Comparison of ENCODE assay signal across 8 cellular contexts in the genomic region with DNA sequence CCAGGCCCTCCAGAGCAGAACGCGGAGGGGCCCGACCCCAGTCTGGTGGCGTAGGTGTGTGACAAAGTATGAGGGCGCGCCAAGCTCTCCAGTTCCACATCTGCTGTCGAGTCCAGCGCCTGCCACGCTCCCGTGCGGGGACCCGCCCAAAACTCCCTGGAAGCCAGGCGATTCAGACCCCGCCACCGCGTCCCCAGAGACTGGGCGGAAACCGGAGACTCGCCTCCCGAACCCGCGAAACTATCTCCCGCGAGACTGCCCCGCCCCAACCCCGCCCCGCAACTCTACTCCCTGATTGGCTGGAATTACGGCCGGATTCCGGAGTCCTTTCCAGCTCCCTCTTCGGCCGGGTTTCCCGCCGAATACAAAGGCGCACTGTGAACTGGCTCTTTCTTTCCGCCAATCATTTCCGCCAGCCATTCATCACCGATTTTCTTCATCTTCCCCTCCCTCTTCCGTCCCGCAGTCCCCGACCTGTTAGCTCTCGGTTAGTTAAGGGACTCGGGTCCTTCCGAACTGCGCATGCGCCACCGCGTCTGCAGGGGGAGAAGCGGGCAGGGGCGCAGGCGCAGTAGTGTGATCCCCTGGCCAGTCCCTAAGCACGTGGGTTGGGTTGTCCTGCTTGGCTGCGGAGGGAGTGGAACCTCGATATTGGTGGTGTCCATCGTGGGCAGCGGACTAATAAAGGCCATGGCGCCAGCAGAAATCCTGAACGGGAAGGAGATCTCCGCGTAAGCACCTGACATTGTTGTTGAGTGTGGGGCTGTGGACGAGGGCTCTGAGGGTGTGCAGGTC. TPM values are rescaled to one million over a fixed set of nuclear protein-coding genes. Genes with fewer than 3 reads are reported as not detected.
DNase-seq lines count a peak whose midpoint lies in the region; ATAC-seq, FAIRE-seq and TF ChIP-seq lines count a peak whose summit lies in the region.

A gene (plus strand): TSS at position 616 of the 795 bp plus-strand sequence. CDS start 75 bp downstream, at position 691.

- H3K36me3 Mint-ChIP-seq in Calu3 (ENCODE audit: insufficient read depth, unreplicated experiment) = peaks cover 41% of the 10 kb centered on the region

- H3K27me3 ChIP-seq in HUES64 (ENCODE audit: insufficient read depth, low read length) (no peaks in the 10 kb centered on the region), OCI-LY1 (ENCODE audit: insufficient read depth, low read length) (no peaks in the 10 kb centered on the region)

- peaks cover 34% of the 10 kb centered on the region for H3K79me2 ChIP-seq in OCI-LY1 (ENCODE audit: insufficient read depth, low read length)

- BruUV-seq in Calu3 (replicated peaks; lab: Mats Ljungman, UMichigan) = no TSS peak

- H3K4me3 Mint-ChIP-seq in Calu3 (ENCODE audit: low read depth, unreplicated experiment) = peak within 1 kb of the TSS; percentile 85

- FAIRE-seq in endometrium (lab: Jason Lieb, UNC) = peak; percentile 96

- peaks cover 6% of the 10 kb centered on the region for H3K36me3 ChIP-seq in HUES64 (ENCODE audit: insufficient read depth, low read length)
- peaks cover 24% of the 10 kb centered on the region for H3K36me3 ChIP-seq in OCI-LY1 (ENCODE audit: insufficient read depth, low read length)
- H3K36me3 ChIP-seq in mesodermal cell (ENCODE audit: control insufficient read depth, insufficient read depth, low read length) = peaks cover 23% of the 10 kb centered on the region

- no peaks in the 10 kb centered on the region for H3K27me3 Mint-ChIP-seq in Calu3 (ENCODE audit: unreplicated experiment)

- peaks cover 18% of the 10 kb centered on the region for H3K4me1 Mint-ChIP-seq in Calu3 (ENCODE audit: low read depth, unreplicated experiment)

- H4K20me1 ChIP-seq in OCI-LY1 (ENCODE audit: insufficient read depth, low read length) = no peaks in the 10 kb centered on the region

- CTCF ChIA-PET in Calu3 (lab: Charles Lee) = interaction anchor here (0.7 to 1.7 kb wide), 6 partner anchors 11 to 97 kb away, joined by 3 to 7 read pairs (median 3); no protein-coding TSS in a partner anchor

- H3K9ac ChIP-seq in HUES64 (ENCODE audit: low read depth, low read length) = peak within 1 kb of the TSS; percentile 97
- peak within 1 kb of the TSS; percentile 95 for H3K9ac ChIP-seq in OCI-LY1 (ENCODE audit: low read length)

- peaks cover 6% of the 10 kb centered on the region; the same call in 1 of the 2 replicates for H3F3A ChIP-seq in OCI-LY1 (ENCODE audit: insufficient read depth, low read length)

- H3K9me2 ChIP-seq in OCI-LY1 (ENCODE audit: low read depth, low read length) = no peaks in the 10 kb centered on the region

- peak; percentile 97 for DNase-seq in Calu3
- peak; percentile 95 for DNase-seq in activated CD8-positive, alpha-beta memory T cell treated with anti-CD3 and anti-CD28 coated beads, Interleukin-2, amount 50 U/mL, for 4 hours
- DNase-seq in stimulated activated CD8-positive, alpha-beta memory T cell treated with anti-CD3 and anti-CD28 coated beads, Interleukin-15, amount 100 ng/mL, for 4 hours (ENCODE audit: low read depth in 2 of 2) = peak; percentile 89 to 92

- peak within 1 kb of the TSS; percentile 94 for H3K27ac ChIP-seq in HUES64 (ENCODE audit: low read depth, low read length)
- peak within 1 kb of the TSS; percentile 77 for H3K27ac ChIP-seq in OCI-LY1 (ENCODE audit: low read depth, low read length, poor library complexity, severe bottlenecking)
- H3K27ac ChIP-seq in mesodermal cell (ENCODE audit: low read depth, low read length, severe bottlenecking) = peak within 1 kb of the TSS; percentile 89

- intact Hi-C loops in Calu3 (cut with micrococcal nuclease; ENCODE audit: unreplicated experiment) = no loop called here

- H3K27ac Mint-ChIP-seq in Calu3 (ENCODE audit: unreplicated experiment) = peak within 1 kb of the TSS; percentile 77

- under 1% methylated on average over 61 of the region's 61 CpGs for WGBS in HUES64
- 0% methylated on average over 43 to 52 of the region's 61 CpGs for WGBS in mesodermal cell (ENCODE audit: insufficient coverage in 2 of 2), 2 experiments

- H2AFZ ChIP-seq in OCI-LY1 (ENCODE audit: low read length) = no peak within 1 kb of the TSS

- peak within 1 kb of the TSS; percentile 100 for H3K4me2 ChIP-seq in OCI-LY1 (ENCODE audit: low read length)

- TF ChIP-seq CTCF in Calu3 (IDR thresholded peaks at IDR 0.05; ENCODE audit: unreplicated experiment) = no peak
- TF ChIP-seq CTCF in OCI-LY1 (IDR thresholded peaks at IDR 0.05; ENCODE audit: low read length) = no peak

- H3K4me3 ChIP-seq in HUES64 (ENCODE audit: low read length) (peak within 1 kb of the TSS; percentile 77), OCI-LY1 (ENCODE audit: low read depth, low read length, poor library complexity, severe bottlenecking) (peak within 1 kb of the TSS; percentile 89), mesodermal cell (ENCODE audit: extremely low read depth, insufficient read depth, low read length, poor library complexity, severe bottlenecking) (peak within 1 kb of the TSS; percentile 79)

- H3K9me3 ChIP-seq in HUES64 (ENCODE audit: insufficient read depth, low read depth, low read length) (no peaks in the 10 kb centered on the region), OCI-LY1 (ENCODE audit: low read length) (no peaks in the 10 kb centered on the region), mesodermal cell (ENCODE audit: control insufficient read depth, low read length) (no peaks in the 10 kb centered on the region)

- ATAC-seq in GM21447 (IDR thresholded peaks at IDR 0.05; ENCODE audit: unreplicated experiment) = peak; percentile 62

- H3K4me1 ChIP-seq in HUES64 (ENCODE audit: insufficient read depth, low read length) (peaks cover 20% of the 10 kb centered on the region), OCI-LY1 (ENCODE audit: insufficient read depth, low read length, severe bottlenecking) (peaks cover 41% of the 10 kb centered on the region), mesodermal cell (ENCODE audit: control insufficient read depth, insufficient read depth, low read length, poor library complexity, severe bottlenecking) (peaks cover 3% of the 10 kb centered on the region)

- no peaks in the 10 kb centered on the region for H3K9me3 Mint-ChIP-seq in Calu3 (ENCODE audit: low read depth, unreplicated experiment)

RNA-seq across cellular contexts. Expression of the gene that starts here (rescaled TPM):
- 155 and 164 TPM in 2 replicates for total RNA-seq in Calu3 (2022)
- polyA plus RNA-seq in HUES64 (2013, experiment 1 of 2) = 171 TPM
- 149 TPM for polyA plus RNA-seq in HUES64 (2013, experiment 2 of 2)
- polyA plus RNA-seq in mesodermal cell (2013, experiment 1 of 2) = 52.3 TPM
- polyA plus RNA-seq in mesodermal cell (2013, experiment 2 of 2) = 52.0 TPM

Comparison
In these comparisons a context has a peak if more than half of its experiments do, and no peak if none do; other contexts are left out.
1. Peak in every context shown above with its lines: DNase-seq, ATAC-seq, H3K4me3 ChIP-seq and H3K27ac ChIP-seq.